ENCODE assay signal across 8 cellular contexts in genomic region chr19:12139885-12140544, GRCh38. TPM values are rescaled to one million over a fixed set of nuclear protein-coding genes. Genes with fewer than 3 reads are reported as not detected.
A peak's percentile ranks its signal among the peaks of the same experiment; 100 is the strongest.
DNase-seq lines count a peak whose midpoint lies in the region; ATAC-seq and TF ChIP-seq lines count a peak whose summit lies in the region.

ZNF20 (minus strand) TSS chr19:12140350; CDS start chr19:12140182, 168 bp downstream.

- H3K4me1 ChIP-seq in Panc1 (ENCODE audit: control insufficient read depth, insufficient read depth, low read length) (peaks cover 5% of the 10 kb centered on the region; the same call in 1 of the 2 replicates), fibroblast of lung (ENCODE audit: control insufficient read depth, extremely low read depth, insufficient read depth, low read length) (peaks cover 6% of the 10 kb centered on the region)
- H3K4me1 ChIP-seq in naive thymus-derived CD4-positive, alpha-beta T cell (ENCODE audit: control insufficient read depth in 2 of 2, insufficient read depth in 2 of 2, low read length in 2 of 2) = peaks cover 18 to 24% of the 10 kb centered on the region in 2 donors

- peak within 1 kb of the TSS; percentile 84 for H3K27ac ChIP-seq in Panc1 (ENCODE audit: low read length)
- peak within 1 kb of the TSS; percentile 91 for H3K27ac ChIP-seq in fibroblast of lung (ENCODE audit: insufficient read depth, low read length)
- H3K27ac ChIP-seq in naive thymus-derived CD4-positive, alpha-beta T cell (ENCODE audit: low read depth, low read length) = peak within 1 kb of the TSS; percentile 77

- H3K36me3 ChIP-seq in Panc1 (ENCODE audit: control insufficient read depth, insufficient read depth, low read length) = peaks cover 5% of the 10 kb centered on the region
- peaks cover 2% of the 10 kb centered on the region for H3K36me3 ChIP-seq in fibroblast of lung (ENCODE audit: control insufficient read depth, insufficient read depth, low read length)
- peaks cover 0 to 16% (median 2%) of the 10 kb centered on the region in 3 experiments for H3K36me3 ChIP-seq in naive thymus-derived CD4-positive, alpha-beta T cell (ENCODE audit: control insufficient read depth in 2 of 3, insufficient read depth in 3 of 3, low read length in 3 of 3)

- H4K20me1 ChIP-seq in fibroblast of lung (ENCODE audit: control insufficient read depth, extremely low read depth, insufficient read depth, low read length) = no peaks in the 10 kb centered on the region

- no peak for TF ChIP-seq CTCF in Panc1 (IDR thresholded peaks at IDR 0.05)
- TF ChIP-seq CTCF in fibroblast of lung (conservative IDR thresholded peaks at IDR 0.05 in 1 of 2, IDR thresholded peaks at IDR 0.05 in 1 of 2; ENCODE audit: low read depth in 1 of 2, low read length in 2 of 2) = no peak

- H3K27ac Mint-ChIP-seq in activated T-helper 1 cell treated with anti-CD3 and anti-CD28 coated beads, Interleukin-12 subunit alpha, Interleukin-12 subunit beta, Interleukin-2, Interleukin-4 antibody, amounts not matched to agents 30 ng/mL and 10 ng/mL and 1 ng/mL, durations not matched to agents 14 hours and 24 hours and 36 hours = peak within 1 kb of the TSS; percentile 80
- peak within 1 kb of the TSS; percentile 40 to 96 (median 79) for H3K27ac Mint-ChIP-seq in naive thymus-derived CD4-positive, alpha-beta T cell
- H3K27ac Mint-ChIP-seq in stimulated activated effector memory CD8-positive, alpha-beta T cell treated with anti-CD3 and anti-CD28 coated beads, Interleukin-12 subunit alpha, Interleukin-12 subunit beta, amount 100 ng/mL, for 72 hours = peak within 1 kb of the TSS; percentile 60

- H3K4me3 Mint-ChIP-seq in activated T-helper 1 cell treated with anti-CD3 and anti-CD28 coated beads, Interleukin-12 subunit alpha, Interleukin-12 subunit beta, Interleukin-2, Interleukin-4 antibody, amounts not matched to agents 30 ng/mL and 10 ng/mL and 1 ng/mL, durations not matched to agents 14 hours and 24 hours and 36 hours = peak within 1 kb of the TSS; percentile 93
- H3K4me3 Mint-ChIP-seq in naive thymus-derived CD4-positive, alpha-beta T cell = peak within 1 kb of the TSS; percentile 82 to 96 (median 89)
- H3K4me3 Mint-ChIP-seq in stimulated activated effector memory CD8-positive, alpha-beta T cell treated with anti-CD3 and anti-CD28 coated beads, Interleukin-12 subunit alpha, Interleukin-12 subunit beta, amount 100 ng/mL, for 72 hours = peak within 1 kb of the TSS; percentile 76

- peaks cover 34% of the 10 kb centered on the region for H3K4me1 Mint-ChIP-seq in activated T-helper 1 cell treated with anti-CD3 and anti-CD28 coated beads, Interleukin-12 subunit alpha, Interleukin-12 subunit beta, Interleukin-2, Interleukin-4 antibody, amounts not matched to agents 30 ng/mL and 10 ng/mL and 1 ng/mL, durations not matched to agents 14 hours and 24 hours and 36 hours (ENCODE audit: low read depth)
- peaks cover 25 to 44% (median 35%) of the 10 kb centered on the region in 7 donors for H3K4me1 Mint-ChIP-seq in naive thymus-derived CD4-positive, alpha-beta T cell
- peaks cover 36% of the 10 kb centered on the region for H3K4me1 Mint-ChIP-seq in stimulated activated effector memory CD8-positive, alpha-beta T cell treated with anti-CD3 and anti-CD28 coated beads, Interleukin-12 subunit alpha, Interleukin-12 subunit beta, amount 100 ng/mL, for 72 hours

- H3K79me2 ChIP-seq in fibroblast of lung (ENCODE audit: control insufficient read depth, insufficient read depth, low read length) = peaks cover 12% of the 10 kb centered on the region

- H3K9me3 ChIP-seq in Panc1 (ENCODE audit: control insufficient read depth, insufficient read depth, low read depth, low read length) (peaks cover 15% of the 10 kb centered on the region; the same call in 1 of the 2 replicates), fibroblast of lung (ENCODE audit: control insufficient read depth, insufficient read depth, low read depth, low read length) (no peaks in the 10 kb centered on the region)
- peaks cover 0 to 2% (median 0%) of the 10 kb centered on the region in 3 experiments for H3K9me3 ChIP-seq in naive thymus-derived CD4-positive, alpha-beta T cell (ENCODE audit: control insufficient read depth in 2 of 3, low read length in 3 of 3)

- intact Hi-C loops in Panc1 (cut with micrococcal nuclease; ENCODE audit: unreplicated experiment) = loop anchor here (2.0 kb wide), 2 partner anchors 49 to 75 kb away; partner anchors contain the start of gene ZNF844
- intact Hi-C loops in activated T-helper 1 cell treated with anti-CD3 and anti-CD28 coated beads, Interleukin-12 subunit alpha, Interleukin-12 subunit beta, Interleukin-2, Interleukin-4 antibody, amounts not matched to agents 30 ng/mL and 10 ng/mL and 1 ng/mL, durations not matched to agents 14 hours and 24 hours and 36 hours (cut with micrococcal nuclease) = loop anchor here (1.0 kb wide), 7 partner anchors 22 to 326 kb away; partner anchors contain the start of genes ZNF440, ZNF443 and ZNF563
- intact Hi-C loops in naive thymus-derived CD4-positive, alpha-beta T cell (cut with micrococcal nuclease) = loop anchor here (1.0 to 5.0 kb wide), 11 partner anchors 16 to 603 kb away; partner anchors contain the start of genes ZNF136 (in 2 of the 2), ZNF440 (in 1 of the 2), ZNF563 (in 1 of the 2) and ZNF625 (in 1 of the 2)

- CTCF ChIA-PET in Panc1 (lab: Charles Lee) = interaction anchor here (0.5 to 2.1 kb wide), 6 partner anchors 32 to 342 kb away, joined by 3 to 20 read pairs (median 6); partner anchors contain the start of genes ZNF433 and ZNF700
- CTCF ChIA-PET in naive thymus-derived CD4-positive, alpha-beta T cell (lab: Charles Lee) = interaction anchor here (0.5 to 2.4 kb wide), 14 partner anchors 19 to 1000 kb away, joined by 3 to 28 read pairs (median 6); partner anchors contain the start of genes ZNF491, ZNF700 and ZNF763

- peak within 1 kb of the TSS; percentile 75 to 79 for H3K4me3 ChIP-seq in Panc1 (ENCODE audit: low read depth in 2 of 2, low read length in 2 of 2)
- peak within 1 kb of the TSS; percentile 61 to 92 (median 82) for H3K4me3 ChIP-seq in fibroblast of lung (replicated peaks in 1 of 4; ENCODE audit: control extremely low read depth in 1 of 4, insufficient read depth in 1 of 4, low read depth in 3 of 4, low read length in 4 of 4)
- peak within 1 kb of the TSS; percentile 74 for H3K4me3 ChIP-seq in naive thymus-derived CD4-positive, alpha-beta T cell (ENCODE audit: low read length)

- peak within 1 kb of the TSS; percentile 77 for H3K4me2 ChIP-seq in fibroblast of lung (ENCODE audit: extremely low read depth, insufficient read depth, low read length)

- peak; percentile 87 for ATAC-seq in GM21576 (IDR thresholded peaks at IDR 0.05; ENCODE audit: unreplicated experiment)
- ATAC-seq in Panc1 = peak; percentile 98
- peak; percentile 95 for ATAC-seq in naive thymus-derived CD4-positive, alpha-beta T cell
- peak; percentile 96 for ATAC-seq in stimulated activated effector memory CD8-positive, alpha-beta T cell treated with anti-CD3 and anti-CD28 coated beads, Interleukin-12 subunit alpha, Interleukin-12 subunit beta, amount 100 ng/mL, for 72 hours

- no TSS peak for BruUV-seq in Panc1 (replicated peaks; lab: Mats Ljungman, UMichigan)

- H3K36me3 Mint-ChIP-seq in activated T-helper 1 cell treated with anti-CD3 and anti-CD28 coated beads, Interleukin-12 subunit alpha, Interleukin-12 subunit beta, Interleukin-2, Interleukin-4 antibody, amounts not matched to agents 30 ng/mL and 10 ng/mL and 1 ng/mL, durations not matched to agents 14 hours and 24 hours and 36 hours (ENCODE audit: low read depth) = peaks cover 25% of the 10 kb centered on the region
- H3K36me3 Mint-ChIP-seq in naive thymus-derived CD4-positive, alpha-beta T cell = peaks cover 11 to 31% (median 18%) of the 10 kb centered on the region in 5 donors
- peaks cover 33% of the 10 kb centered on the region for H3K36me3 Mint-ChIP-seq in stimulated activated effector memory CD8-positive, alpha-beta T cell treated with anti-CD3 and anti-CD28 coated beads, Interleukin-12 subunit alpha, Interleukin-12 subunit beta, amount 100 ng/mL, for 72 hours

- DNase-seq in DMS114 treated with DMSO at 0.1 percent for 48 hours (lab: John Stamatoyannopoulos, UW; ENCODE audit: unreplicated experiment) (peak; percentile 84), KG1 (lab: John Stamatoyannopoulos, UW) (peak; percentile 56), Panc1 (ENCODE audit: low read depth, low spot score) (no peak), fibroblast of lung (ENCODE audit: low read depth in 2 of 2) (peak; percentile 90 to 93)
- peak; percentile 86 for DNase-seq in activated T-helper 1 cell treated with anti-CD3 and anti-CD28 coated beads, Interleukin-12 subunit alpha, Interleukin-12 subunit beta, Interleukin-2, Interleukin-4 antibody, amounts not matched to agents 30 ng/mL and 10 ng/mL and 1 ng/mL, durations not matched to agents 14 hours and 24 hours and 36 hours (ENCODE audit: low spot score)
- DNase-seq in naive thymus-derived CD4-positive, alpha-beta T cell = peak; percentile 68 to 90 (median 72)
- DNase-seq in stimulated activated effector memory CD8-positive, alpha-beta T cell treated with anti-CD3 and anti-CD28 coated beads, Interleukin-12 subunit alpha, Interleukin-12 subunit beta, amount 100 ng/mL, for 72 hours (ENCODE audit: low spot score in 2 of 2) = peak; percentile 84 to 95

- in situ Hi-C loops in Panc1 (cut with HindIII; ENCODE audit: low pct_unique_long_range_greater_than_20kb, low sequenced_read_pairs) = no loop called here

- H3K9ac ChIP-seq in fibroblast of lung (ENCODE audit: insufficient read depth, low read length) = peak within 1 kb of the TSS; percentile 88

- H3K27me3 Mint-ChIP-seq in activated T-helper 1 cell treated with anti-CD3 and anti-CD28 coated beads, Interleukin-12 subunit alpha, Interleukin-12 subunit beta, Interleukin-2, Interleukin-4 antibody, amounts not matched to agents 30 ng/mL and 10 ng/mL and 1 ng/mL, durations not matched to agents 14 hours and 24 hours and 36 hours (ENCODE audit: insufficient read depth) = no peaks in the 10 kb centered on the region
- H3K27me3 Mint-ChIP-seq in naive thymus-derived CD4-positive, alpha-beta T cell = no peaks in the 10 kb centered on the region

- peak within 1 kb of the TSS; percentile 82 for H2AFZ ChIP-seq in fibroblast of lung (ENCODE audit: low read length)

- no peaks in the 10 kb centered on the region for H3K27me3 ChIP-seq in Panc1 (ENCODE audit: control insufficient read depth, insufficient read depth, low read length)
- H3K27me3 ChIP-seq in fibroblast of lung (ENCODE audit: control insufficient read depth, insufficient read depth, low read length) = no peaks in the 10 kb centered on the region
- H3K27me3 ChIP-seq in naive thymus-derived CD4-positive, alpha-beta T cell (ENCODE audit: control insufficient read depth in 2 of 2, insufficient read depth in 2 of 2, low read length in 2 of 2) = no peaks in the 10 kb centered on the region

- H3K9me3 Mint-ChIP-seq in activated T-helper 1 cell treated with anti-CD3 and anti-CD28 coated beads, Interleukin-12 subunit alpha, Interleukin-12 subunit beta, Interleukin-2, Interleukin-4 antibody, amounts not matched to agents 30 ng/mL and 10 ng/mL and 1 ng/mL, durations not matched to agents 14 hours and 24 hours and 36 hours = peaks cover 19% of the 10 kb centered on the region
- H3K9me3 Mint-ChIP-seq in naive thymus-derived CD4-positive, alpha-beta T cell = peaks cover 0 to 14% (median 5%) of the 10 kb centered on the region in 11 donors
- no peaks in the 10 kb centered on the region for H3K9me3 Mint-ChIP-seq in stimulated activated effector memory CD8-positive, alpha-beta T cell treated with anti-CD3 and anti-CD28 coated beads, Interleukin-12 subunit alpha, Interleukin-12 subunit beta, amount 100 ng/mL, for 72 hours

- POLR2A ChIA-PET in Panc1 (lab: Charles Lee) = interaction anchor here (0.5 to 0.7 kb wide), 5 partner anchors 94 to 529 kb away, joined by 3 to 14 read pairs (median 3); a partner anchor contains a TSS
- POLR2A ChIA-PET in naive thymus-derived CD4-positive, alpha-beta T cell (lab: Charles Lee) = interaction anchor here (1.0 to 1.9 kb wide), 6 partner anchors 12 to 216 kb away, joined by 3 to 10 read pairs (median 4); partner anchors contain the start of genes ZNF136, ZNF563 and ZNF763

RNA-seq across cellular contexts. Expression of gene ZNF20, which starts in this region (rescaled TPM):
- total RNA-seq in Panc1 (2021; ENCODE audit: unreplicated experiment) (4.9 TPM), fibroblast of lung (4.6 and 8.6 TPM in 2 replicates)
- polyA plus RNA-seq in Panc1 (2012; ENCODE audit: insufficient read length) = 1.8 TPM
- 2.8 and 3.5 TPM in 2 replicates for total RNA-seq in activated T-helper 1 cell treated with anti-CD3 and anti-CD28 coated beads, Interleukin-12 subunit alpha, Interleukin-12 subunit beta, Interleukin-2, Interleukin-4 antibody, amounts not matched to agents 30 ng/mL and 10 ng/mL and 1 ng/mL, durations not matched to agents 14 hours and 24 hours and 36 hours
- 2.6 and 3.3 TPM in 2 replicates for polyA plus RNA-seq in fibroblast of lung
- polyA plus RNA-seq in fibroblast of lung (2012) = 3.1 and 3.3 TPM in 2 replicates
- polyA minus RNA-seq in fibroblast of lung (ENCODE audit: low replicate concordance) = 0.79 and 3.9 TPM in 2 replicates
- total RNA-seq in naive thymus-derived CD4-positive, alpha-beta T cell = 1 to 10 TPM; 1.2 to 6.7 (median 4.8) TPM
- 1 to 10 TPM; 1.4 to 4.4 TPM for polyA plus RNA-seq in naive thymus-derived CD4-positive, alpha-beta T cell
